In genomic region chr7:5139998-5140397, GRCh38 we compare ENCODE assay signal across 1 cellular context.
TF ChIP-seq lines count a peak whose summit lies in the region.

No MANE protein-coding gene starts in this region.

TF ChIP-seq in H1, 55 proteins besides CTCF, POLR2A, EP300 and RAD21 (continued from another document):
- TF ChIP-seq TEAD4 (IDR thresholded peaks at IDR 0.05; ENCODE audit: low read depth, low read length) = no peak
- peak; percentile 44; the same call in 1 of the 2 replicates for TF ChIP-seq YY1 (IDR thresholded peaks at IDR 0.05; ENCODE audit: low read depth, low read length)
- no peak for TF ChIP-seq PHF8 (conservative IDR thresholded peaks at IDR 0.05; ENCODE audit: low read depth, low read length)
